In genomic region chr9:3299872-3300271, GRCh38 we compare ENCODE assay signal across 8 cellular contexts.
DNase-seq lines count a peak whose midpoint lies in the region; ATAC-seq and TF ChIP-seq lines count a peak whose summit lies in the region.

No MANE protein-coding gene starts in this region.

- H3K36me3 Mint-ChIP-seq in activated naive CD4-positive, alpha-beta T cell treated with anti-CD3 and anti-CD28 coated beads, Interleukin-2, amount 50 U/mL, for 24 hours, result peaks cover 10% of the 10 kb centered on the region
- H3K36me3 Mint-ChIP-seq in activated naive CD4-positive, alpha-beta T cell treated with anti-CD3 and anti-CD28 coated beads, Interleukin-2, amount 50 U/mL, for 72 hours, result peaks cover 5 to 6% of the 10 kb centered on the region in 2 donors

- intact Hi-C loops in left lung (cut with DNase I), result no loop called here
- intact Hi-C loops in adrenal gland (cut with DNase I), result no loop called here

- no peak for ATAC-seq in activated naive CD4-positive, alpha-beta T cell treated with anti-CD3 and anti-CD28 coated beads, Interleukin-2, amount 50 U/mL, for 72 hours
- peak; percentile 98 for ATAC-seq in HG02759 (IDR thresholded peaks at IDR 0.05; ENCODE audit: unreplicated experiment)
- peak; percentile 96 for ATAC-seq in HG03571 (IDR thresholded peaks at IDR 0.05; ENCODE audit: unreplicated experiment)
- no peak for ATAC-seq in left lung
- ATAC-seq in gastroesophageal sphincter, result no peak

- no peak for TF ChIP-seq EP300 in gastroesophageal sphincter (IDR thresholded peaks at IDR 0.05)

- H3K9me3 ChIP-seq in left lung, result no peaks in the 10 kb centered on the region
- no peaks in the 10 kb centered on the region for H3K9me3 ChIP-seq in gastroesophageal sphincter
- no peaks in the 10 kb centered on the region for H3K9me3 ChIP-seq in adrenal gland (replicated peaks in 1 of 3)

- no peak for TF ChIP-seq POLR2A in gastroesophageal sphincter (IDR thresholded peaks at IDR 0.05)
- no peak for TF ChIP-seq POLR2A in adrenal gland (IDR thresholded peaks at IDR 0.05)

- H3K27ac ChIP-seq in left lung, result no peak overlapping the region
- H3K27ac ChIP-seq in gastroesophageal sphincter, result no peak overlapping the region
- no peak overlapping the region for H3K27ac ChIP-seq in adrenal gland

- TF ChIP-seq CTCF in left lung (IDR thresholded peaks at IDR 0.05) (no peak), gastroesophageal sphincter (IDR thresholded peaks at IDR 0.05) (no peak), adrenal gland (IDR thresholded peaks at IDR 0.05) (no peak)

- H3K4me1 Mint-ChIP-seq in activated naive CD4-positive, alpha-beta T cell treated with anti-CD3 and anti-CD28 coated beads, Interleukin-2, amount 50 U/mL, for 24 hours, result peaks cover 22% of the 10 kb centered on the region

- no peaks in the 10 kb centered on the region for H3K27me3 Mint-ChIP-seq in activated naive CD4-positive, alpha-beta T cell treated with anti-CD3 and anti-CD28 coated beads, Interleukin-2, amount 50 U/mL, for 24 hours

- no peaks in the 10 kb centered on the region for H3K27me3 ChIP-seq in left lung
- H3K27me3 ChIP-seq in gastroesophageal sphincter, result no peaks in the 10 kb centered on the region
- no peaks in the 10 kb centered on the region for H3K27me3 ChIP-seq in adrenal gland

- no peak overlapping the region for H3K4me3 Mint-ChIP-seq in activated naive CD4-positive, alpha-beta T cell treated with anti-CD3 and anti-CD28 coated beads, Interleukin-2, amount 50 U/mL, for 24 hours

- peak overlapping the region; percentile 2 for H3K27ac Mint-ChIP-seq in activated naive CD4-positive, alpha-beta T cell treated with anti-CD3 and anti-CD28 coated beads, Interleukin-2, amount 50 U/mL, for 24 hours
- no peak overlapping the region for H3K27ac Mint-ChIP-seq in activated naive CD4-positive, alpha-beta T cell treated with anti-CD3 and anti-CD28 coated beads, Interleukin-2, amount 50 U/mL, for 72 hours

- H3K4me1 ChIP-seq in left lung (no peaks in the 10 kb centered on the region), gastroesophageal sphincter (no peaks in the 10 kb centered on the region), adrenal gland (replicated peaks in 1 of 2) (no peaks in the 10 kb centered on the region)

- no peak overlapping the region for H3K4me3 ChIP-seq in left lung
- H3K4me3 ChIP-seq in gastroesophageal sphincter, result no peak overlapping the region
- no peak overlapping the region for H3K4me3 ChIP-seq in adrenal gland

- WGBS in gastroesophageal sphincter (ENCODE audit: low coverage in 1 of 2), 2 donors, result 88 to 97% methylated on average over 2 of the region's 2 CpGs
- 63 to 81% (median 71%) methylated on average over 2 of the region's 2 CpGs for WGBS in adrenal gland, 4 donors

- H3K9me3 Mint-ChIP-seq in activated naive CD4-positive, alpha-beta T cell treated with anti-CD3 and anti-CD28 coated beads, Interleukin-2, amount 50 U/mL, for 24 hours, result peaks cover 4% of the 10 kb centered on the region
- H3K9me3 Mint-ChIP-seq in activated naive CD4-positive, alpha-beta T cell treated with anti-CD3 and anti-CD28 coated beads, Interleukin-2, amount 50 U/mL, for 72 hours, result peaks cover 2 to 5% of the 10 kb centered on the region in 2 donors

- no peaks in the 10 kb centered on the region for H3K36me3 ChIP-seq in left lung
- H3K36me3 ChIP-seq in gastroesophageal sphincter, result no peaks in the 10 kb centered on the region
- H3K36me3 ChIP-seq in adrenal gland (replicated peaks in 1 of 2), result no peaks in the 10 kb centered on the region

- no peak for DNase-seq in activated naive CD4-positive, alpha-beta T cell treated with anti-CD3 and anti-CD28 coated beads, Interleukin-2, amount 50 U/mL, for 72 hours (ENCODE audit: low spot score in 2 of 2)
- DNase-seq in left lung (no peak), adrenal gland (no peak), HT-29 (ENCODE audit: low spot score) (no peak)

Comparison
In these comparisons a context has a peak if more than half of its experiments do, and no peak if none do; other contexts are left out.
1. ATAC-seq: peak in HG02759 (single experiment) and HG03571 (single experiment); none in activated naive CD4-positive, alpha-beta T cell treated with anti-CD3 and anti-CD28 coated beads, Interleukin-2, amount 50 U/mL, for 72 hours (0 of 2), left lung (single experiment) and gastroesophageal sphincter (single experiment).